In genomic region chr10:68795886-68796532, GRCh38 we compare ENCODE assay signal across 1 cellular context.
TF ChIP-seq lines count a peak whose summit lies in the region.

No MANE protein-coding gene starts in this region.

TF ChIP-seq in K562, 482 proteins besides CTCF, POLR2A, EP300 and RAD21:
- TF ChIP-seq CLOCK (CRISPR knock-in tag; IDR thresholded peaks at IDR 0.05; ENCODE audit: borderline replicate concordance) (no peak), ETS2 (tag; IDR thresholded peaks at IDR 0.05; ENCODE audit: borderline replicate concordance, poor library complexity, severe bottlenecking) (no peak), PRMT5 (CRISPR knock-in tag; IDR thresholded peaks at IDR 0.05) (no peak), FOXO4 (CRISPR knock-in tag; IDR thresholded peaks at IDR 0.05) (no peak), ATF4 (CRISPR knock-in tag; IDR thresholded peaks at IDR 0.05) (no peak), SIN3A (IDR thresholded peaks at IDR 0.05; ENCODE audit: borderline replicate concordance in 2 of 2, control insufficient read depth in 1 of 2, low read depth in 2 of 2, low read length in 2 of 2) (no peak), CBFA2T3 (IDR thresholded peaks at IDR 0.05) (no peak), MXI1 (IDR thresholded peaks at IDR 0.05; ENCODE audit: low read depth, low read length) (no peak), LEF1 (IDR thresholded peaks at IDR 0.05) (no peak), U2AF1 (optimal IDR thresholded peaks at IDR 0.05; ENCODE audit: low read depth, low read length) (no peak), ZSCAN29 (IDR thresholded peaks at IDR 0.05) (no peak), PBX2 (CRISPR knock-in tag; IDR thresholded peaks at IDR 0.05; ENCODE audit: low read depth) (no peak), PBX2 (tag; conservative IDR thresholded peaks at IDR 0.05; ENCODE audit: low read depth) (no peak), NBN (IDR thresholded peaks at IDR 0.05; ENCODE audit: low read depth) (no peak), ZNF444 (CRISPR knock-in tag; IDR thresholded peaks at IDR 0.05) (no peak), MYC (IDR thresholded peaks at IDR 0.05; ENCODE audit: low read depth, low read length) (no peak), MYC (CRISPR knock-in tag; IDR thresholded peaks at IDR 0.05; ENCODE audit: borderline replicate concordance, low read depth) (no peak)
TF ChIP-seq in K562: peak in this region for 0.
